ENCODE assay signal across 1 cellular context in the genomic region with DNA sequence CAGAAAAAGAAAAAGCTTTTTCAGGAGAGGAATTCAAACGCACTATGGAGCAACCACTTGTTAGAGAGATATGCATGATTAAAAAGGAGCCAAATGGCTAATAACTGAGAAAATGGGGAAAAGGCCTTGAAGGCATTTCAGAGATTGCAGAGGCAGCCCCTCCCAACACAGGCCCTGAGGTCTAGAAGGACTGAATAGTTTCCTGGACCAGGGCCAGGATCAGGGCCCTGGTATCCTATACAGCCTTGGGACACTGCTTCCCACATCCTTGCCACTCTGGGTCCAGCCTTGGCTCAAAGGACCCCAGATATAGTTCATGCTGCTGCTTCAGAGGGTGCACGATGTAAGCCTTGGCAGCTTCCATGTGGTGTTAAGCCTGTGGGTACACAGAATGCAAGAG.
TF ChIP-seq lines count a peak whose summit lies in the region.

No MANE protein-coding gene starts in this region.

TF ChIP-seq in SK-N-SH treated with all-trans-retinoic acid at 6 μM for 48 hours, 23 proteins besides CTCF, POLR2A, EP300 and RAD21 (continued from another document):
- TF ChIP-seq, protein P1, sequence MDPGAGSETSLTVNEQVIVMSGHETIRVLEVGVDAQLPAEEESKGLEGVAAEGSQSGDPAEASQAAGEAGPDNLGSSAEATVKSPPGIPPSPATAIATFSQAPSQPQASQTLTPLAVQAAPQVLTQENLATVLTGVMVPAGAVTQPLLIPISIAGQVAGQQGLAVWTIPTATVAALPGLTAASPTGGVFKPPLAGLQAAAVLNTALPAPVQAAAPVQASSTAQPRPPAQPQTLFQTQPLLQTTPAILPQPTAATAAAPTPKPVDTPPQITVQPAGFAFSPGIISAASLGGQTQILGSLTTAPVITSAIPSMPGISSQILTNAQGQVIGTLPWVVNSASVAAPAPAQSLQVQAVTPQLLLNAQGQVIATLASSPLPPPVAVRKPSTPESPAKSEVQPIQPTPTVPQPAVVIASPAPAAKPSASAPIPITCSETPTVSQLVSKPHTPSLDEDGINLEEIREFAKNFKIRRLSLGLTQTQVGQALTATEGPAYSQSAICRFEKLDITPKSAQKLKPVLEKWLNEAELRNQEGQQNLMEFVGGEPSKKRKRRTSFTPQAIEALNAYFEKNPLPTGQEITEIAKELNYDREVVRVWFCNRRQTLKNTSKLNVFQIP (CRISPR knock-in tag; IDR thresholded peaks at IDR 0.05; ENCODE audit: borderline replicate concordance, low read depth) = no peak
